In the genomic region with DNA sequence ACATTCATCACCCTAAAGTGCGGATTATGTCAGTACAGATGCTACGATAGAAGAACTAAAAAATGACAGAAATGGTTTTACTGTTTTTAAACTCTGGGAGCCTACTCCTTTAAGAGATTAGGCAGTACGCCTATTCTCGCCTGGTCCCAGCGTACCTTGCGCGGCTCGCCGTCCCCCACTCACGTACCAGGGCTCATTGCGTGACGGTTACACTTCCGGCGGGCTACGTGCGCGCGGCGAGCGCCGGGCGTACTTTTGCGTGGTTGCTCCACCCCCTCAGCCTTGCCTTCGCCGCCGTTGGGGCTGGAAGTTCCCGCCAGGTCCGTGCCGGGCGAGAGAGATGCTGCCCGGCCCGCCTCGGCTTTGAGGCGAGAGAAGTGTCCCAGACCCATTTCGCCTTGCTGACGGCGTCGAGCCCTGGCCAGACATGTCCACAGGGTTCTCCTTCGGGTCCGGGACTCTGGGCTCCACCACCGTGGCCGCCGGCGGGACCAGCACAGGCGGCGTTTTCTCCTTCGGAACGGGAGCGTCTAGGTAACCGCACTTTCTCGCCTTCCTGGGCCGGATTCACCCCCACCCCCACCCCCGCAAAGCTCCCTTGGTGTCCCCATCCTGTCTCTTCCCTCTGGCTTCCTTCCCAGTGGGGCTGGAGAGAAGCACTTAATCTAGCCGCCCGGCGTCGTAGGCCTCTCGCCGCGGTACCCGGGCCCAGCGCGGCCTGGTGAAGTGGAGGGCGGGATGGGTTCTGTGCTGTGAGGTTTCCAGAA, we compare ENCODE assay signal across 8 cellular contexts. TPM values are rescaled to one million over a fixed set of nuclear protein-coding genes. Genes with fewer than 3 reads are reported as not detected.
A peak's percentile ranks its signal among the peaks of the same experiment; 100 is the strongest.
DNase-seq lines count a peak whose midpoint lies in the region; ATAC-seq and TF ChIP-seq lines count a peak whose summit lies in the region.

A gene with protein sequence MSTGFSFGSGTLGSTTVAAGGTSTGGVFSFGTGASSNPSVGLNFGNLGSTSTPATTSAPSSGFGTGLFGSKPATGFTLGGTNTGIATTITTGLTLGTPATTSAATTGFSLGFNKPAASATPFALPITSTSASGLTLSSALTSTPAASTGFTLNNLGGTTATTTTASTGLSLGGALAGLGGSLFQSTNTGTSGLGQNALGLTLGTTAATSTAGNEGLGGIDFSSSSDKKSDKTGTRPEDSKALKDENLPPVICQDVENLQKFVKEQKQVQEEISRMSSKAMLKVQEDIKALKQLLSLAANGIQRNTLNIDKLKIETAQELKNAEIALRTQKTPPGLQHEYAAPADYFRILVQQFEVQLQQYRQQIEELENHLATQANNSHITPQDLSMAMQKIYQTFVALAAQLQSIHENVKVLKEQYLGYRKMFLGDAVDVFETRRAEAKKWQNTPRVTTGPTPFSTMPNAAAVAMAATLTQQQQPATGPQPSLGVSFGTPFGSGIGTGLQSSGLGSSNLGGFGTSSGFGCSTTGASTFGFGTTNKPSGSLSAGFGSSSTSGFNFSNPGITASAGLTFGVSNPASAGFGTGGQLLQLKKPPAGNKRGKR (plus strand): TSS at position 279 of the 767 bp plus-strand sequence. CDS start 149 bp downstream, at position 428.

- H3K27me3 Mint-ChIP-seq in activated CD4-positive, alpha-beta T cell treated with anti-CD3 and anti-CD28 coated beads, Interleukin-2, amount 10 ng/mL, durations not matched to agents 7 days and 5 days: peaks cover 10% of the 10 kb centered on the region

- CTCF ChIA-PET in BJ (lab: Yijun Ruan, JAX): interaction anchor here (0.6 to 1.0 kb wide), 2 partner anchors 14 to 22 kb away, joined by 3 to 5 read pairs; a partner anchor contains a TSS
- CTCF ChIA-PET in activated CD4-positive, alpha-beta T cell treated with anti-CD3 and anti-CD28 coated beads, Interleukin-2, amount 10 ng/mL, durations not matched to agents 7 days and 5 days (lab: Charles Lee): interaction anchor here (1.4 kb wide), 1 partner anchor 23 kb away, joined by 3 read pairs; no protein-coding TSS in a partner anchor

- H3K27ac ChIP-seq in coronary artery (peak within 1 kb of the TSS; percentile 90 to 96), layer of hippocampus (ENCODE audit: low read depth, low read length) (peak within 1 kb of the TSS; percentile 83)

- TF ChIP-seq CTCF in BJ (IDR thresholded peaks at IDR 0.05; ENCODE audit: insufficient read depth, low read depth, low read length) (no peak), coronary artery (IDR thresholded peaks at IDR 0.05) (no peak)

- ATAC-seq in GM19328 (IDR thresholded peaks at IDR 0.05; ENCODE audit: unreplicated experiment) (peak; percentile 97), HG03520 (IDR thresholded peaks at IDR 0.05; ENCODE audit: unreplicated experiment) (peak; percentile 99)

- H3K4me1 Mint-ChIP-seq in activated CD4-positive, alpha-beta T cell treated with anti-CD3 and anti-CD28 coated beads, Interleukin-2, amount 10 ng/mL, durations not matched to agents 7 days and 5 days: peaks cover 45% of the 10 kb centered on the region

- H3K4me3 ChIP-seq in BJ (ENCODE audit: low read depth, low read length) (peak within 1 kb of the TSS; percentile 98), coronary artery (peak within 1 kb of the TSS; percentile 92)

- peaks cover 5% of the 10 kb centered on the region for H3K9me3 Mint-ChIP-seq in activated CD4-positive, alpha-beta T cell treated with anti-CD3 and anti-CD28 coated beads, Interleukin-2, amount 10 ng/mL, durations not matched to agents 7 days and 5 days

- H3K4me3 Mint-ChIP-seq in activated CD4-positive, alpha-beta T cell treated with anti-CD3 and anti-CD28 coated beads, Interleukin-2, amount 10 ng/mL, durations not matched to agents 7 days and 5 days: peak within 1 kb of the TSS; percentile 93

- peak within 1 kb of the TSS; percentile 96 for H3K27ac Mint-ChIP-seq in activated CD4-positive, alpha-beta T cell treated with anti-CD3 and anti-CD28 coated beads, Interleukin-2, amount 10 ng/mL, durations not matched to agents 7 days and 5 days

- DNase-seq in BJ (ENCODE audit: low read depth): peak; percentile 64
- peak; percentile 92 for DNase-seq in NCI-H69 (lab: John Stamatoyannopoulos, UW)
- peak; percentile 95 for DNase-seq in activated CD4-positive, alpha-beta T cell treated with anti-CD3 and anti-CD28 coated beads, Interleukin-2, amount 10 ng/mL, durations not matched to agents 7 days and 5 days
- peak; percentile 95 for DNase-seq in coronary artery (ENCODE audit: low spot score)
- peak; percentile 86 for DNase-seq in stimulated activated CD4-positive, alpha-beta T cell treated with anti-CD3 and anti-CD28 coated beads, Interleukin-1b, Interleukin-23, amount 100 ng/mL, for 4 hours (ENCODE audit: low read depth in 2 of 2)

- POLR2A ChIA-PET in BJ (lab: Charles Lee): no interaction called here
- POLR2A ChIA-PET in activated CD4-positive, alpha-beta T cell treated with anti-CD3 and anti-CD28 coated beads, Interleukin-2, amount 10 ng/mL, durations not matched to agents 7 days and 5 days (lab: Charles Lee): interaction anchor here (0.6 kb wide), 1 partner anchor 10 kb away, joined by 3 read pairs; no protein-coding TSS in a partner anchor

- H3K27me3 ChIP-seq in BJ (ENCODE audit: control insufficient read depth, insufficient read depth, low read length) (peaks cover 4% of the 10 kb centered on the region), layer of hippocampus (ENCODE audit: control insufficient read depth, insufficient read depth, low read length) (no peaks in the 10 kb centered on the region)

- peaks cover 31% of the 10 kb centered on the region for H3K36me3 Mint-ChIP-seq in activated CD4-positive, alpha-beta T cell treated with anti-CD3 and anti-CD28 coated beads, Interleukin-2, amount 10 ng/mL, durations not matched to agents 7 days and 5 days (ENCODE audit: low read depth)

- no peaks in the 10 kb centered on the region for H3K36me3 ChIP-seq in BJ (ENCODE audit: control insufficient read depth, insufficient read depth, low read length)

RNA-seq across cellular contexts. Expression of the gene that starts here (rescaled TPM):
- 20.4 and 38.9 TPM in 2 replicates for polyA plus RNA-seq in BJ (2011; rRNA removed)
- polyA minus RNA-seq in BJ (2011; rRNA and poly(A)+ RNA removed): 21.4 and 44.4 TPM in 2 replicates
- 10 to 100 TPM; 75.0 to 76.0 TPM for total RNA-seq in activated CD4-positive, alpha-beta T cell treated with anti-CD3 and anti-CD28 coated beads, Interleukin-2, amount 10 ng/mL, durations not matched to agents 7 days and 5 days

Comparison
In these comparisons a context has a peak if more than half of its experiments do, and no peak if none do; other contexts are left out.
1. Peak in every context shown above with its lines: DNase-seq, ATAC-seq, H3K4me3 ChIP-seq and H3K27ac ChIP-seq.